ENCODE assay signal across 19 cellular contexts in genomic region chr20:44690781-44691423, GRCh38. TPM values are rescaled to one million over a fixed set of nuclear protein-coding genes. Genes with fewer than 3 reads are reported as not detected.
DNase-seq lines count a peak whose midpoint lies in the region; ATAC-seq and TF ChIP-seq lines count a peak whose summit lies in the region.
"Had no signal": no experiment of that assay in that cellular context is flagged by ENCODE, and none has a peak within 500 bp of the region (broad histone marks: within the 10 kb centered on the region; RNA-seq: fewer than 3 reads in every experiment).

No MANE protein-coding gene starts in this region.

- H3K9me3 Mint-ChIP-seq in WTC11: peaks cover 17% of the 10 kb centered on the region
- H3K9me3 Mint-ChIP-seq: CD8-positive, alpha-beta memory T cell; central memory CD8-positive, alpha-beta T cell had no signal

- H3K4me3 ChIP-seq in fibroblast of pulmonary artery (replicated peaks; ENCODE audit: low read depth, low read length) (no peak overlapping the region), lung (no peak overlapping the region), tibial artery (no peak overlapping the region), smooth muscle cell (no peak overlapping the region)

- no peak overlapping the region for H3K9ac ChIP-seq in smooth muscle cell (ENCODE audit: low read depth)

- peaks cover 10% of the 10 kb centered on the region in 2 donors for H3K4me1 ChIP-seq in lung (ENCODE audit: control insufficient read depth in 2 of 2, insufficient read depth in 2 of 2, low read length in 2 of 2)
- peaks cover 0 to 67% (median 58%) of the 10 kb centered on the region in 4 donors for H3K4me1 ChIP-seq in tibial artery
- H3K4me1 ChIP-seq in smooth muscle cell (ENCODE audit: low read depth): peaks cover 5% of the 10 kb centered on the region

- H3K36me3 ChIP-seq in lung (ENCODE audit: control insufficient read depth in 2 of 2, insufficient read depth in 2 of 2, low read length in 2 of 2) (no peaks in the 10 kb centered on the region), tibial artery (no peaks in the 10 kb centered on the region), smooth muscle cell (ENCODE audit: low read depth) (no peaks in the 10 kb centered on the region)

- CTCF ChIA-PET in WTC11 (lab: Charles Lee): interaction anchor here (0.6 kb wide), 1 partner anchor 616 kb away, joined by 3 read pairs; no protein-coding TSS in a partner anchor

- POLR2A ChIA-PET in WTC11 (lab: Charles Lee): no interaction called here

- intact Hi-C loops in tibial artery (cut with DNase I; ENCODE audit: low total_unique reads): no loop called here

- H3K9me3 ChIP-seq in lung (ENCODE audit: control insufficient read depth in 2 of 2, insufficient read depth in 1 of 2, low read length in 1 of 2): no peaks in the 10 kb centered on the region
- no peaks in the 10 kb centered on the region for H3K9me3 ChIP-seq in tibial artery
- H3K9me3 ChIP-seq in smooth muscle cell (replicated peaks; ENCODE audit: low read depth): no peaks in the 10 kb centered on the region

- no peak overlapping the region for H3K4me2 ChIP-seq in smooth muscle cell

- peaks cover 21% of the 10 kb centered on the region for H3F3A ChIP-seq in smooth muscle cell (ENCODE audit: low read depth)

- peak overlapping the region; percentile 44; the same call in 1 of the 2 replicates for H3K27ac Mint-ChIP-seq in WTC11
- H3K27ac Mint-ChIP-seq: activated T-helper 2 cell treated with anti-CD3 and anti-CD28 coated beads, Interferon-gamma antibody, Interleukin-2, Interleukin-4, amounts not matched to agents 10 μg/mL and 5 μg/mL and 100 μg/mL, durations not matched to agents 14 hours and 24 hours and 36 hours; CD8-positive, alpha-beta memory T cell; nephron; progenitor cell of endocrine pancreas had no signal

- TF ChIP-seq CTCF in WTC11 (IDR thresholded peaks at IDR 0.05): no peak
- no peak for TF ChIP-seq CTCF in fibroblast of pulmonary artery (IDR thresholded peaks at IDR 0.05; ENCODE audit: low read length, missing control alignments)
- no peak for TF ChIP-seq CTCF in lung (IDR thresholded peaks at IDR 0.05; ENCODE audit: control extremely low read depth, extremely low read depth)
- TF ChIP-seq CTCF in tibial artery (IDR thresholded peaks at IDR 0.05): no peak
- TF ChIP-seq CTCF in smooth muscle cell (IDR thresholded peaks at IDR 0.05; ENCODE audit: borderline replicate concordance, insufficient read depth, poor library complexity, severe bottlenecking): no peak

- H3K27ac ChIP-seq in lung (ENCODE audit: low read depth in 1 of 2, low read length in 1 of 2): peak overlapping the region; percentile 49 to 83
- peak overlapping the region; percentile 83 to 93 for H3K27ac ChIP-seq in tibial artery
- no peak overlapping the region for H3K27ac ChIP-seq in smooth muscle cell (ENCODE audit: low read depth)

- no peaks in the 10 kb centered on the region for H4K20me1 ChIP-seq in smooth muscle cell (ENCODE audit: low read depth)

- peaks cover 4% of the 10 kb centered on the region; the same call in 1 of the 2 replicates for H3K36me3 Mint-ChIP-seq in WTC11
- H3K36me3 Mint-ChIP-seq: CD8-positive, alpha-beta memory T cell had no signal

- WGBS in lung, 2 donors: 78 to 81% methylated on average over 9 of the region's 9 CpGs
- WGBS in smooth muscle cell (ENCODE audit: low lambda C conversion rate): 91% methylated on average over 9 of the region's 9 CpGs

- peaks cover 5% of the 10 kb centered on the region for H3K4me1 Mint-ChIP-seq in WTC11
- H3K4me1 Mint-ChIP-seq: CD8-positive, alpha-beta memory T cell; central memory CD8-positive, alpha-beta T cell; nephron had no signal

- no peak overlapping the region for H2AFZ ChIP-seq in smooth muscle cell (ENCODE audit: low read depth)

- ATAC-seq in WTC11: no peak
- no peak for ATAC-seq in lung (ENCODE audit: insufficient read depth, low FRiP score)
- no peak for ATAC-seq in GM21717 (IDR thresholded peaks at IDR 0.05; ENCODE audit: unreplicated experiment)
- ATAC-seq in GM18520 (IDR thresholded peaks at IDR 0.05; ENCODE audit: unreplicated experiment): no peak
- ATAC-seq in HG02884 (IDR thresholded peaks at IDR 0.05; ENCODE audit: unreplicated experiment): no peak

- no peaks in the 10 kb centered on the region for H3K79me2 ChIP-seq in smooth muscle cell (ENCODE audit: low read depth)

- DNase-seq in WTC11 (ENCODE audit: low spot score) (no peak), fibroblast of pulmonary artery (ENCODE audit: low read depth) (peak; percentile 37), lung (ENCODE audit: low spot score) (no peak), tibial artery (peak; percentile 71 to 74), smooth muscle cell (lab: John Stamatoyannopoulos, UW; ENCODE audit: unreplicated experiment) (no peak)
- DNase-seq: CD8-positive, alpha-beta memory T cell; DND-41; effector memory CD4-positive, alpha-beta T cell; midbrain; NCI-H1930 had no signal

- no peaks in the 10 kb centered on the region for H3K27me3 ChIP-seq in lung (ENCODE audit: control insufficient read depth, insufficient read depth)
- H3K27me3 ChIP-seq in tibial artery: no peaks in the 10 kb centered on the region
- H3K27me3 ChIP-seq in smooth muscle cell (ENCODE audit: low read depth): no peaks in the 10 kb centered on the region

- H3K4me3 Mint-ChIP-seq in WTC11: no peak overlapping the region
- H3K4me3 Mint-ChIP-seq: CD8-positive, alpha-beta memory T cell; central memory CD8-positive, alpha-beta T cell; nephron had no signal

- H3K27me3 Mint-ChIP-seq in WTC11 (ENCODE audit: low read depth): peaks cover 5% of the 10 kb centered on the region

TF ChIP-seq in WTC11, 78 proteins besides CTCF, POLR2A, EP300 and RAD21 (continues in another document):
- TF ChIP-seq E2F1 (CRISPR knock-in tag; IDR thresholded peaks at IDR 0.05): no peak
- TF ChIP-seq OVOL2 (CRISPR knock-in tag; IDR thresholded peaks at IDR 0.05; ENCODE audit: borderline replicate concordance): no peak
- TF ChIP-seq TCF7 (CRISPR knock-in tag; IDR thresholded peaks at IDR 0.05; ENCODE audit: low read depth): no peak
- TF ChIP-seq, protein P1, sequence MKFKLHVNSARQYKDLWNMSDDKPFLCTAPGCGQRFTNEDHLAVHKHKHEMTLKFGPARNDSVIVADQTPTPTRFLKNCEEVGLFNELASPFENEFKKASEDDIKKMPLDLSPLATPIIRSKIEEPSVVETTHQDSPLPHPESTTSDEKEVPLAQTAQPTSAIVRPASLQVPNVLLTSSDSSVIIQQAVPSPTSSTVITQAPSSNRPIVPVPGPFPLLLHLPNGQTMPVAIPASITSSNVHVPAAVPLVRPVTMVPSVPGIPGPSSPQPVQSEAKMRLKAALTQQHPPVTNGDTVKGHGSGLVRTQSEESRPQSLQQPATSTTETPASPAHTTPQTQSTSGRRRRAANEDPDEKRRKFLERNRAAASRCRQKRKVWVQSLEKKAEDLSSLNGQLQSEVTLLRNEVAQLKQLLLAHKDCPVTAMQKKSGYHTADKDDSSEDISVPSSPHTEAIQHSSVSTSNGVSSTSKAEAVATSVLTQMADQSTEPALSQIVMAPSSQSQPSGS (CRISPR knock-in tag; IDR thresholded peaks at IDR 0.05; ENCODE audit: borderline replicate concordance, low read depth): no peak
- TF ChIP-seq PRDM15 (CRISPR knock-in tag; IDR thresholded peaks at IDR 0.05): no peak
- no peak for TF ChIP-seq SMAD3 (CRISPR knock-in tag; IDR thresholded peaks at IDR 0.05; ENCODE audit: borderline replicate concordance)

RNA-seq across cellular contexts. Expression of gene CCN5, which starts 24.3 kb away (rescaled TPM):
- 0.16 to 0.37 TPM (median 0.23 TPM) in 3 replicates for total RNA-seq in WTC11 (2021)
- 10 to 100 TPM in 1 of 2 donors, under 1 TPM in 1; 0.23 to 44.8 TPM for total RNA-seq in lung
- polyA plus RNA-seq in lung: 10 to 100 TPM; 24.1 to 92.1 TPM
- not detected in 2 replicates for total RNA-seq in smooth muscle cell
- not detected in 2 replicates for polyA plus RNA-seq in smooth muscle cell
- total RNA-seq: activated T-helper 2 cell treated with anti-CD3 and anti-CD28 coated beads, Interferon-gamma antibody, Interleukin-2, Interleukin-4, amounts not matched to agents 10 μg/mL and 5 μg/mL and 100 μg/mL, durations not matched to agents 14 hours and 24 hours and 36 hours; CD8-positive, alpha-beta memory T cell; kidney epithelial cell; progenitor cell of endocrine pancreas; temporal lobe had no signal
- polyA plus RNA-seq: CD8-positive, alpha-beta memory T cell had no signal

RNA-seq across cellular contexts. Expression of gene ADA, which starts 39.4 kb away (rescaled TPM):
- 19.7 to 29.2 TPM (median 25.3 TPM) in 3 replicates for total RNA-seq in WTC11 (2021)
- total RNA-seq in lung: 1 to 10 TPM; 6.2 to 9.8 TPM
- polyA plus RNA-seq in lung: 10 to 100 TPM in 1 of 2 donors, 1 to 10 TPM in 1; 4.2 to 55.2 TPM
- total RNA-seq in smooth muscle cell: 25.1 and 28.4 TPM in 2 replicates
- 32.5 and 35.2 TPM in 2 replicates for polyA plus RNA-seq in smooth muscle cell

RNA-seq across cellular contexts. Expression of gene KCNK15, which starts 54.8 kb away (rescaled TPM):
- 0.24 to 0.37 TPM (median 0.32 TPM) in 3 replicates for total RNA-seq in WTC11 (2021)
- total RNA-seq in lung: 1 to 10 TPM in 1 of 2 donors, under 1 TPM in 1; 0.48 to 2.6 TPM
- 1 to 10 TPM in 1 of 2 donors, under 1 TPM in 1; 0.81 to 1.5 TPM for polyA plus RNA-seq in lung
- 0.54 TPM in 1 of 2 replicates, not detected in the other for total RNA-seq in smooth muscle cell
- polyA plus RNA-seq in smooth muscle cell: 0.06 and 0.24 TPM in 2 replicates
- total RNA-seq: temporal lobe had no signal
- polyA plus RNA-seq: CD8-positive, alpha-beta memory T cell had no signal

Comparison
In these comparisons a context has a peak if more than half of its experiments do, and no peak if none do; other contexts are left out.
1. DNase-seq: peak in fibroblast of pulmonary artery (single experiment) and tibial artery (2 of 2); none in WTC11 (single experiment), lung (single experiment) and smooth muscle cell (single experiment).